ENCODE assay signal across 22 cellular contexts in the genomic region with DNA sequence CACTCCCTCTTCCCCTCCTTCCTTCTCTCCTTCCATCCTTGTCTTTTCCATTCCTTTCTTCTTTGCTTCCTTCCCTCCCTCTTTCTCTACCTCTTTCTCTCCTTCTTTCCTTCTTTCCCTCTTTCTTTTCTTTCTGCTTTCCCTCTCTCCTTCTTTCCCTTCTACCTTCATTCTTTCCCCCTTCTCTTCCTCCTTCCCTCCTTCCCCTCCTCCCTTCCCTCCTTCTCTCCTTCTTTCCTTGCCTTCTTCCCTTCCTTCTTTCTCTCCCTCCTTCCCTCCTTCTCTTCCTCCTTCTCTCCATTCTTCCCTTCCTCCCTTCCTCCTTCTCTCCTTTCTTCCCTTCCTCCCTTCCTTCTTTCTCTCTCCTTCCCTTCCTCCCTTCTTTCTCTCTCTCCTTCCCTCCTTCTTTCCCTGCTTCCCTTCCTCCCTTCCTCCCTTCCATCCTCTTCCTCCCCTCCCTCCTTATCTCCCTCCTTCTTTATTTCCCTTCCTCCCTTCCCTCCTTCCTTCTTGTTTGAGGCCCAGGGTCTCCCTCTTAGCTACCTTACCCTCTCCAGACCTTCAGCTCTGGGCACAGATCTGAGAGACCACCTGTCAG.
"Had no signal": no experiment of that assay in that cellular context is flagged by ENCODE, and none has a peak within 500 bp of the region (broad histone marks: within the 10 kb centered on the region; RNA-seq: fewer than 3 reads in every experiment).

No MANE protein-coding gene starts in this region.

- H3K27me3 ChIP-seq: colonic mucosa, pancreas, upper lobe of right lung, vagina had no signal

- H3K36me3 ChIP-seq: colonic mucosa, esophagus muscularis mucosa, lower lobe of right lung, neutrophil, pancreas, suprapubic skin, transverse colon, upper lobe of right lung, vagina had no signal

- DNase-seq: effector CD8-positive, alpha-beta T cell; foreskin melanocyte; immature natural killer cell; left ventricle myocardium superior; natural killer cell; stimulated activated CD4-positive, alpha-beta T cell treated with anti-CD3 and anti-CD28 coated beads, Interleukin-12 subunit alpha, Interleukin-12 subunit beta, amount 100 ng/mL, for 4 hours; stimulated activated CD4-positive, alpha-beta T cell treated with anti-CD3 and anti-CD28 coated beads, Interleukin-1b, Interleukin-23, amount 100 ng/mL, for 48 hours; stimulated activated CD4-positive, alpha-beta T cell treated with anti-CD3 and anti-CD28 coated beads, Interleukin-4, amount 100 ng/mL, for 1 hour; stimulated activated CD8-positive, alpha-beta memory T cell treated with anti-CD3 and anti-CD28 coated beads, Interleukin-4, amount 100 ng/mL, for 48 hours; stimulated activated naive CD4-positive, alpha-beta T cell; stimulated activated naive CD8-positive, alpha-beta T cell treated with anti-CD3 and anti-CD28 coated beads, Interleukin-15, amount 100 ng/mL, for 72 hours; transverse colon; upper lobe of right lung had no signal

- H3K4me1 ChIP-seq: colonic mucosa, esophagus muscularis mucosa, lower lobe of right lung, pancreas, upper lobe of right lung, vagina had no signal

- FAIRE-seq: pancreas had no signal

- ATAC-seq: left ventricle myocardium superior; lower lobe of right lung; natural killer cell; sciatic nerve; stimulated activated naive CD8-positive, alpha-beta T cell treated with anti-CD3 and anti-CD28 coated beads, Interleukin-15, amount 100 ng/mL, for 72 hours; upper lobe of right lung had no signal

- H3K27ac ChIP-seq: colonic mucosa, esophagus muscularis mucosa, lower lobe of right lung, neutrophil, pancreas, suprapubic skin, transverse colon, upper lobe of right lung, vagina had no signal

- H3K9me3 ChIP-seq: colonic mucosa, esophagus muscularis mucosa, lower lobe of right lung, neutrophil, pancreas, suprapubic skin, transverse colon, upper lobe of right lung, vagina had no signal

- H3K4me3 ChIP-seq: colonic mucosa, esophagus muscularis mucosa, lower lobe of right lung, pancreas, smooth muscle cell, suprapubic skin, transverse colon, upper lobe of right lung, vagina had no signal
